In the genomic region with DNA sequence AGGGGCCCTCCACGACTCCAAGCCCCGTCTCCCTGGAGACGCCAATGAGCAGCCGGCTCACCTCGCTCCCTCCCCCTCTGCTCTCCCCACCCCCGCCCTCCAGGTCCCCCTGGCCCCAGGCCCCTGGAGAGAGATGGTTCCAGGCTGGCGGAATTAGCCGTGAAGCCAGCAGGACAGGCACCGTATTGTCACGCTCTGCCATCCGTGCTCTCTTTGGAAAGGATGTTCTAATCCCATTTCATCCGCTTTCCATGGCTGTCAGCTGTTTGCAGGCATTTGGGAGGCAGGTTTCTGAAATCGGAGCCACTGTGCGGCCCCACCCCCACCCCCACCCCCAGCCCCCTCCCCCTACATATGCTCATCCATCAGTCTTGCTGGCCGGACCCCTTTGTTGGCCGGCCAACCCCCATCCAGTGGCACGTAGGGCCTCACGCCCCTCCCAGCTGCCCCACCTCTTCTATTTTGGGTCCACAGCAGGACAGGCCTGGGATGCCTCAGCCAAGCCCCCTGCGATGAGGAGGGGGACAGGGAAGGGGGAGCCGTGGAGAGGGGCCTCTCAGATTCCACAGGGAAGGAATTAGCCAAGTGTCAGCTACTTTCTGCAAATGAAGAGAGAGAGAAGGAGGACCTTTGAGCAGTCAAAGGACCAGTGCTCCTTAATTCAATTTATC, we compare ENCODE assay signal across 17 cellular contexts. TPM values are rescaled to one million over a fixed set of nuclear protein-coding genes. Genes with fewer than 3 reads are reported as not detected.
DNase-seq lines count a peak whose midpoint lies in the region; ATAC-seq and TF ChIP-seq lines count a peak whose summit lies in the region.
"Had no signal": no experiment of that assay in that cellular context is flagged by ENCODE, and none has a peak within 500 bp of the region (broad histone marks: within the 10 kb centered on the region; RNA-seq: fewer than 3 reads in every experiment).

No MANE protein-coding gene starts in this region.

- no peaks in the 10 kb centered on the region for H3K36me3 ChIP-seq in GM23338 (ENCODE audit: insufficient read depth)
- no peaks in the 10 kb centered on the region for H3K36me3 ChIP-seq in RWPE2 (ENCODE audit: low read depth)
- H3K36me3 ChIP-seq in hepatocyte (replicated peaks; ENCODE audit: insufficient read depth, low read depth), result no peaks in the 10 kb centered on the region
- no peaks in the 10 kb centered on the region for H3K36me3 ChIP-seq in neuron (ENCODE audit: insufficient read depth, low read length)
- no peaks in the 10 kb centered on the region for H3K36me3 ChIP-seq in CD8-positive, alpha-beta memory T cell (ENCODE audit: insufficient read depth, low read length)
- H3K36me3 ChIP-seq: esophagus muscularis mucosa, heart right ventricle had no signal

- peaks cover 2% of the 10 kb centered on the region for H3K36me3 Mint-ChIP-seq in GM23338 (ENCODE audit: low read depth)
- peaks cover 0 to 5% (median 0%) of the 10 kb centered on the region in 3 donors for H3K36me3 Mint-ChIP-seq in CD8-positive, alpha-beta memory T cell
- H3K36me3 Mint-ChIP-seq: natural killer cell had no signal

- peak overlapping the region; percentile 71; the same call in 1 of the 2 replicates for H3K27ac Mint-ChIP-seq in GM23338
- H3K27ac Mint-ChIP-seq in CD8-positive, alpha-beta memory T cell, result no peak overlapping the region
- H3K27ac Mint-ChIP-seq: activated CD4-positive, alpha-beta T cell treated with anti-CD3 and anti-CD28 coated beads for 36 hours; activated naive CD8-positive, alpha-beta T cell treated with anti-CD3 and anti-CD28 coated beads, Interleukin-2, amount 50 U/mL, for 24 hours; natural killer cell had no signal

- H3K9me2 ChIP-seq in GM23338 (ENCODE audit: insufficient read depth) (no peaks in the 10 kb centered on the region), hepatocyte (replicated peaks; ENCODE audit: insufficient read depth) (no peaks in the 10 kb centered on the region)

- no peaks in the 10 kb centered on the region for H3K79me2 ChIP-seq in GM23338 (replicated peaks; ENCODE audit: insufficient read depth)
- no peaks in the 10 kb centered on the region for H3K79me2 ChIP-seq in hepatocyte

- H3K9me3 Mint-ChIP-seq in GM23338, result peaks cover 3% of the 10 kb centered on the region; the same call in 2 of the 3 replicates
- peaks cover 0 to 5% (median 2%) of the 10 kb centered on the region in 5 donors for H3K9me3 Mint-ChIP-seq in CD8-positive, alpha-beta memory T cell
- H3K9me3 Mint-ChIP-seq: activated naive CD8-positive, alpha-beta T cell treated with anti-CD3 and anti-CD28 coated beads, Interleukin-2, amount 50 U/mL, for 24 hours; natural killer cell had no signal

- H3K9me3 ChIP-seq in RWPE2 (ENCODE audit: severe bottlenecking) (no peaks in the 10 kb centered on the region), hepatocyte (ENCODE audit: low read depth) (no peaks in the 10 kb centered on the region), neuron (ENCODE audit: low read length) (peaks cover under 1% of the 10 kb centered on the region)
- no peaks in the 10 kb centered on the region for H3K9me3 ChIP-seq in CD8-positive, alpha-beta memory T cell (ENCODE audit: low read length)
- H3K9me3 ChIP-seq: Caco-2, esophagus muscularis mucosa, heart right ventricle had no signal

- ATAC-seq in GM23338, result peak; percentile 79
- ATAC-seq in RWPE2 (ENCODE audit: low read depth), result no peak
- ATAC-seq: activated CD4-positive, alpha-beta T cell treated with anti-CD3 and anti-CD28 coated beads for 36 hours; activated naive CD8-positive, alpha-beta T cell treated with anti-CD3 and anti-CD28 coated beads, Interleukin-2, amount 50 U/mL, for 24 hours; heart right ventricle; natural killer cell had no signal

- H3K4me3 Mint-ChIP-seq in GM23338, result peak overlapping the region; percentile 60
- no peak overlapping the region for H3K4me3 Mint-ChIP-seq in CD8-positive, alpha-beta memory T cell
- H3K4me3 Mint-ChIP-seq: activated CD4-positive, alpha-beta T cell treated with anti-CD3 and anti-CD28 coated beads for 36 hours; activated naive CD8-positive, alpha-beta T cell treated with anti-CD3 and anti-CD28 coated beads, Interleukin-2, amount 50 U/mL, for 24 hours; natural killer cell had no signal

- no peak for TF ChIP-seq CTCF in GM23338 (conservative IDR thresholded peaks at IDR 0.05; ENCODE audit: low read depth in 2 of 2)
- no peak for TF ChIP-seq CTCF in RWPE2 (IDR thresholded peaks at IDR 0.05; ENCODE audit: poor library complexity, severe bottlenecking)
- no peak for TF ChIP-seq CTCF in hepatocyte (IDR thresholded peaks at IDR 0.05; ENCODE audit: poor library complexity)

- POLR2A ChIA-PET in CD8-positive, alpha-beta memory T cell (lab: Charles Lee), result no interaction called here

- peak overlapping the region; percentile 49 for H3K4me3 ChIP-seq in GM23338
- no peak overlapping the region for H3K4me3 ChIP-seq in RWPE2 (ENCODE audit: severe bottlenecking)
- no peak overlapping the region for H3K4me3 ChIP-seq in hepatocyte
- peak overlapping the region; percentile 43 for H3K4me3 ChIP-seq in neuron (ENCODE audit: low read length)
- no peak overlapping the region for H3K4me3 ChIP-seq in CD8-positive, alpha-beta memory T cell (ENCODE audit: low read length)
- H3K4me3 ChIP-seq: esophagus muscularis mucosa, heart right ventricle had no signal

- WGBS in hepatocyte (ENCODE audit: low lambda C conversion rate, missing lambda C conversion rate), result 23% methylated on average over 14 of the region's 20 CpGs

- H3K4me2 ChIP-seq in GM23338 (peak overlapping the region; percentile 82), hepatocyte (peak overlapping the region; percentile 68)

- peaks cover 7% of the 10 kb centered on the region; the same call in 1 of the 2 replicates for H3F3A ChIP-seq in GM23338 (replicated peaks; ENCODE audit: low read depth)

- peaks cover 43% of the 10 kb centered on the region for H3K4me1 ChIP-seq in GM23338 (ENCODE audit: insufficient read depth)
- peaks cover 3% of the 10 kb centered on the region for H3K4me1 ChIP-seq in RWPE2 (ENCODE audit: insufficient read depth, poor library complexity, severe bottlenecking)
- H3K4me1 ChIP-seq in hepatocyte (ENCODE audit: insufficient read depth), result peaks cover 24% of the 10 kb centered on the region
- H3K4me1 ChIP-seq in neuron (ENCODE audit: insufficient read depth, low read length), result peaks cover 78% of the 10 kb centered on the region
- no peaks in the 10 kb centered on the region for H3K4me1 ChIP-seq in CD8-positive, alpha-beta memory T cell (ENCODE audit: insufficient read depth, low read length)
- H3K4me1 ChIP-seq: Caco-2, esophagus muscularis mucosa, heart right ventricle had no signal

- peaks cover 55% of the 10 kb centered on the region for H3K4me1 Mint-ChIP-seq in GM23338
- H3K4me1 Mint-ChIP-seq in CD8-positive, alpha-beta memory T cell, result no peaks in the 10 kb centered on the region
- H3K4me1 Mint-ChIP-seq: activated CD4-positive, alpha-beta T cell treated with anti-CD3 and anti-CD28 coated beads for 36 hours; activated naive CD8-positive, alpha-beta T cell treated with anti-CD3 and anti-CD28 coated beads, Interleukin-2, amount 50 U/mL, for 24 hours; natural killer cell had no signal

- H3K27ac ChIP-seq in GM23338 (ENCODE audit: low read depth) (peak overlapping the region; percentile 90), RWPE2 (ENCODE audit: poor library complexity, severe bottlenecking) (peak overlapping the region; percentile 36), hepatocyte (peak overlapping the region; percentile 78)
- no peak overlapping the region for H3K27ac ChIP-seq in CD8-positive, alpha-beta memory T cell (ENCODE audit: low read depth, low read length)
- H3K27ac ChIP-seq: esophagus muscularis mucosa, heart right ventricle had no signal

- H2AFZ ChIP-seq in GM23338, result 0 out of 2 replicates have a peak overlapping the region, but pooled peaks have one; percentile 56
- no peak overlapping the region for H2AFZ ChIP-seq in hepatocyte
- H2AFZ ChIP-seq in neuron (ENCODE audit: low read depth, low read length), result no peak overlapping the region

- no peaks in the 10 kb centered on the region for H3K27me3 ChIP-seq in GM23338 (ENCODE audit: insufficient read depth)
- H3K27me3 ChIP-seq in RWPE2 (ENCODE audit: insufficient read depth, poor library complexity, severe bottlenecking), result no peaks in the 10 kb centered on the region
- H3K27me3 ChIP-seq in hepatocyte, result no peaks in the 10 kb centered on the region
- H3K27me3 ChIP-seq in neuron (ENCODE audit: insufficient read depth, low read length), result no peaks in the 10 kb centered on the region
- H3K27me3 ChIP-seq in CD8-positive, alpha-beta memory T cell (ENCODE audit: insufficient read depth, low read length, poor library complexity, severe bottlenecking), result no peaks in the 10 kb centered on the region

- DNase-seq in GM23338 (ENCODE audit: low spot score) (peak; percentile 75), RWPE2 (ENCODE audit: low spot score) (no peak), hepatocyte (ENCODE audit: low spot score) (no peak), HuH-7.5 (ENCODE audit: low spot score) (no peak), cerebellar nuclear complex (lab: John Stamatoyannopoulos, UW) (no peak), HUDEP-2 (lab: John Stamatoyannopoulos, UW; ENCODE audit: unreplicated experiment in 76 of 76) (no peak)
- no peak for DNase-seq in CD8-positive, alpha-beta memory T cell
- DNase-seq: activated CD4-positive, alpha-beta T cell treated with anti-CD3 and anti-CD28 coated beads for 36 hours; activated naive CD8-positive, alpha-beta T cell treated with anti-CD3 and anti-CD28 coated beads, Interleukin-2, amount 50 U/mL, for 24 hours; Caco-2; heart right ventricle; natural killer cell; NCI-H2107; stimulated activated CD4-positive, alpha-beta T cell treated with anti-CD3 and anti-CD28 coated beads, Interleukin-4, amount 100 ng/mL, for 1 hour had no signal

- H3K27me3 Mint-ChIP-seq in GM23338 (ENCODE audit: insufficient read depth, low read depth, poor library complexity), result peaks cover 11% of the 10 kb centered on the region
- peaks cover 3 to 11% of the 10 kb centered on the region in 2 donors for H3K27me3 Mint-ChIP-seq in CD8-positive, alpha-beta memory T cell
- H3K27me3 Mint-ChIP-seq: activated CD4-positive, alpha-beta T cell treated with anti-CD3 and anti-CD28 coated beads for 36 hours; activated naive CD8-positive, alpha-beta T cell treated with anti-CD3 and anti-CD28 coated beads, Interleukin-2, amount 50 U/mL, for 24 hours had no signal

- CTCF ChIA-PET in CD8-positive, alpha-beta memory T cell (lab: Charles Lee), result no interaction called here

- no peaks in the 10 kb centered on the region for H4K20me1 ChIP-seq in GM23338 (replicated peaks; ENCODE audit: insufficient read depth)
- no peaks in the 10 kb centered on the region for H4K20me1 ChIP-seq in hepatocyte (ENCODE audit: insufficient read depth, poor library complexity, severe bottlenecking)

TF ChIP-seq in GM23338, 12 proteins besides CTCF, POLR2A, EP300 and RAD21:
- TF ChIP-seq CREB1 (CRISPR knock-in tag; IDR thresholded peaks at IDR 0.05; ENCODE audit: low read depth) (0 out of 2 replicates have a peak, but pooled peaks have one; percentile 35), EZH2 (IDR thresholded peaks at IDR 0.05; ENCODE audit: low read depth, unreplicated experiment) (no peak)
TF ChIP-seq in GM23338: peak in this region for 1.

RNA-seq across cellular contexts. Expression of a gene that starts 30.8 kb away (rescaled TPM):
- 3.7 and 5.1 TPM in 2 replicates for total RNA-seq in GM23338 (2014; rRNA removed; shearing (Covaris generic))
- polyA plus RNA-seq in GM23338 (2016; fragmentation: Nextera tagmentation; extraction: Ambion mirVana) (0.74 and 0.99 TPM in 2 replicates), hepatocyte (0.52 and 0.59 TPM in 2 replicates)
- 1.0 and 1.2 TPM in 2 replicates for total RNA-seq in hepatocyte
- under 1 TPM; 0.35 to 0.44 TPM for total RNA-seq in CD8-positive, alpha-beta memory T cell
- 0.54 TPM for polyA plus RNA-seq in CD8-positive, alpha-beta memory T cell
- total RNA-seq: HT-29 had no signal

Comparison
In these comparisons a context has a peak if more than half of its experiments do, and no peak if none do; other contexts are left out.
1. H3K4me3 ChIP-seq: peak in GM23338 (single experiment) and neuron (single experiment); none in RWPE2 (single experiment), hepatocyte (single experiment) and CD8-positive, alpha-beta memory T cell (single experiment).